30 cellular contexts compared by ENCODE assay signal in the genomic region with DNA sequence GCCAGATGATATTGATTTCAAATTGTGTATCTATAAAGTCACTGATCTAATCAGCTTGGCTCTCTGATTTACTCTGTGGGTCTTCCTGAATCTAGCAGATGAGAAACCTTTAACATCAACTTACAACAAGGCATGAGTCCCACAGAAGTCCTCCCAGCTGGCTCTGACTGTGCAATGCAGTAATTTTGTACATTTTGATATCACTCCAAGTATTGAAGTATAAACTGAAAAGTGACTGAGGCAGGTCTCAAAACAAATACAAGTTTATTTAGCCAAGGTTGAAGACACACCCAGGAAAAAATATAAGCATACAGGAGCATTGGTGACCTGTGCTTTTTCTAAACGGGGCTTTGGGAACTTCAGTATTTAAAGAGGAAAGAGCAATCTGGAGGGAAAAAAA.
"Had no signal": no experiment of that assay in that cellular context is flagged by ENCODE, and none has a peak within 500 bp of the region (broad histone marks: within the 10 kb centered on the region; RNA-seq: fewer than 3 reads in every experiment).

No MANE protein-coding gene starts in this region.

- H3K79me2 ChIP-seq: parathyroid adenoma had no signal

- H2AFZ ChIP-seq: parathyroid adenoma had no signal

- H3K4me3 ChIP-seq: ovary, psoas muscle, right lobe of liver, sigmoid colon, suprapubic skin, testis, tibial artery, transverse colon, upper lobe of right lung, uterus had no signal

- H3K27me3 Mint-ChIP-seq: type B pancreatic cell had no signal

- H3K4me1 Mint-ChIP-seq: naive B cell; nephron progenitor cell; neural crest cell; stimulated activated naive CD8-positive, alpha-beta T cell treated with anti-CD3 and anti-CD28 coated beads, Interleukin-15, amount 100 ng/mL, for 72 hours had no signal

- H3K9me3 ChIP-seq: ovary, psoas muscle, right lobe of liver, sigmoid colon, suprapubic skin, testis, tibial artery, transverse colon, upper lobe of right lung, uterus had no signal

- H3K9me3 Mint-ChIP-seq: naive thymus-derived CD8-positive, alpha-beta T cell; natural killer cell treated with Interleukin-12 subunit alpha and Interleukin-12 subunit beta and Interleukin-15 and Interleukin-18, amount 100 ng/mL, for 72 hours; nephron progenitor cell; neural crest cell; stimulated activated effector memory CD8-positive, alpha-beta T cell treated with anti-CD3 and anti-CD28 coated beads, Interleukin-12 subunit alpha, Interleukin-12 subunit beta, amount 100 ng/mL, for 72 hours; stimulated activated naive CD8-positive, alpha-beta T cell treated with anti-CD3 and anti-CD28 coated beads, Interleukin-15, amount 100 ng/mL, for 72 hours; type B pancreatic cell had no signal

- DNase-seq: naive B cell; naive thymus-derived CD8-positive, alpha-beta T cell; nephron progenitor cell; occipital lobe; ovary; posterior cingulate gyrus; psoas muscle; right cardiac atrium; right lobe of liver; sigmoid colon; small intestine; stimulated activated CD4-positive, alpha-beta T cell treated with anti-CD3 and anti-CD28 coated beads, Interleukin-15, amount 100 ng/mL, for 24 hours; stimulated activated CD4-positive, alpha-beta T cell treated with anti-CD3 and anti-CD28 coated beads, Interleukin-2, amount 100 ng/mL, for 24 hours; stimulated activated CD4-positive, alpha-beta T cell treated with anti-CD3 and anti-CD28 coated beads, Interleukin-2, amount 100 ng/mL, for 48 hours; stimulated activated CD4-positive, alpha-beta T cell treated with anti-CD3 and anti-CD28 coated beads, Interleukin-4, amount 100 ng/mL, for 24 hours; stimulated activated naive CD4-positive, alpha-beta T cell; stimulated activated naive CD8-positive, alpha-beta T cell treated with anti-CD3 and anti-CD28 coated beads, Interleukin-15, amount 100 ng/mL, for 72 hours; stimulated activated naive CD8-positive, alpha-beta T cell treated with anti-CD3 and anti-CD28 coated beads, Interleukin-15, Interleukin-2, amounts not matched to agents 100 U/mL and 50 U/mL, for 24 hours; substantia nigra; testis; tibial artery; transverse colon; upper lobe of right lung; uterus had no signal

- H3K4me1 ChIP-seq: parathyroid adenoma, psoas muscle, right lobe of liver, testis, transverse colon, upper lobe of right lung, uterus had no signal

- ATAC-seq: naive thymus-derived CD8-positive, alpha-beta T cell; natural killer cell treated with Interleukin-12 subunit alpha and Interleukin-12 subunit beta and Interleukin-15 and Interleukin-18, amount 100 ng/mL, for 72 hours; psoas muscle; right cardiac atrium; right lobe of liver; stimulated activated effector memory CD8-positive, alpha-beta T cell treated with anti-CD3 and anti-CD28 coated beads, Interleukin-12 subunit alpha, Interleukin-12 subunit beta, amount 100 ng/mL, for 72 hours; stimulated activated naive CD8-positive, alpha-beta T cell treated with anti-CD3 and anti-CD28 coated beads, Interleukin-15, amount 100 ng/mL, for 72 hours; stimulated activated naive CD8-positive, alpha-beta T cell treated with anti-CD3 and anti-CD28 coated beads, Interleukin-15, Interleukin-2, amounts not matched to agents 100 U/mL and 50 U/mL, for 24 hours; upper lobe of right lung had no signal

- H3K36me3 ChIP-seq: ovary, right lobe of liver, sigmoid colon, suprapubic skin, tibial artery, transverse colon, upper lobe of right lung, uterus had no signal

- H3K27ac ChIP-seq: ovary, parathyroid adenoma, psoas muscle, right lobe of liver, sigmoid colon, suprapubic skin, testis, tibial artery, transverse colon, upper lobe of right lung, uterus had no signal

- H3K4me3 Mint-ChIP-seq: naive B cell; naive thymus-derived CD8-positive, alpha-beta T cell; natural killer cell treated with Interleukin-12 subunit alpha and Interleukin-12 subunit beta and Interleukin-15 and Interleukin-18, amount 100 ng/mL, for 72 hours; nephron progenitor cell; neural crest cell; stimulated activated effector memory CD8-positive, alpha-beta T cell treated with anti-CD3 and anti-CD28 coated beads, Interleukin-12 subunit alpha, Interleukin-12 subunit beta, amount 100 ng/mL, for 72 hours; stimulated activated naive CD8-positive, alpha-beta T cell treated with anti-CD3 and anti-CD28 coated beads, Interleukin-15, amount 100 ng/mL, for 72 hours; type B pancreatic cell had no signal

- H3K27ac Mint-ChIP-seq: naive B cell; naive thymus-derived CD8-positive, alpha-beta T cell; natural killer cell treated with Interleukin-12 subunit alpha and Interleukin-12 subunit beta and Interleukin-15 and Interleukin-18, amount 100 ng/mL, for 72 hours; nephron progenitor cell; stimulated activated effector memory CD8-positive, alpha-beta T cell treated with anti-CD3 and anti-CD28 coated beads, Interleukin-12 subunit alpha, Interleukin-12 subunit beta, amount 100 ng/mL, for 72 hours; stimulated activated naive CD8-positive, alpha-beta T cell treated with anti-CD3 and anti-CD28 coated beads, Interleukin-15, amount 100 ng/mL, for 72 hours; type B pancreatic cell had no signal

- H3K27me3 ChIP-seq: ovary, right lobe of liver, sigmoid colon, suprapubic skin, testis, transverse colon, upper lobe of right lung, uterus had no signal

- H3K36me3 Mint-ChIP-seq: naive B cell; naive thymus-derived CD8-positive, alpha-beta T cell; natural killer cell treated with Interleukin-12 subunit alpha and Interleukin-12 subunit beta and Interleukin-15 and Interleukin-18, amount 100 ng/mL, for 72 hours; stimulated activated effector memory CD8-positive, alpha-beta T cell treated with anti-CD3 and anti-CD28 coated beads, Interleukin-12 subunit alpha, Interleukin-12 subunit beta, amount 100 ng/mL, for 72 hours; type B pancreatic cell had no signal
